ENCODE assay signal across 8 cellular contexts in genomic region chr2:113080134-113080533, GRCh38. TPM values are rescaled to one million over a fixed set of nuclear protein-coding genes. Genes with fewer than 3 reads are reported as not detected.
DNase-seq lines count a peak whose midpoint lies in the region; ATAC-seq and TF ChIP-seq lines count a peak whose summit lies in the region.

No MANE protein-coding gene starts in this region.

- CTCF ChIA-PET in activated B cell treated with CpG ODN at 0.5 μM for 24 hours (lab: Charles Lee) = interaction anchor here (0.6 to 6.5 kb wide), 17 partner anchors 8 to 310 kb away, joined by 3 to 71 read pairs (median 4); no protein-coding TSS in a partner anchor

- H3K4me3 Mint-ChIP-seq in activated B cell treated with CpG ODN at 0.5 μM for 24 hours (no peak overlapping the region), mesothelial cell of epicardium (no peak overlapping the region)

- H3K9me3 ChIP-seq in vagina = no peaks in the 10 kb centered on the region

- intact Hi-C loops in activated B cell treated with CpG ODN at 0.5 μM for 24 hours (cut with micrococcal nuclease) = loop anchor here (1.0 to 5.0 kb wide), 4 partner anchors 42 to 290 kb away; no protein-coding TSS in a partner anchor
- intact Hi-C loops in vagina (cut with DNase I) = no loop called here

- no peak overlapping the region for H3K27ac ChIP-seq in vagina

- H3K27me3 ChIP-seq in vagina = no peaks in the 10 kb centered on the region

- POLR2A ChIA-PET in activated B cell treated with CpG ODN at 0.5 μM for 24 hours (lab: Charles Lee) = no interaction called here

- H3K4me1 Mint-ChIP-seq in activated B cell treated with CpG ODN at 0.5 μM for 24 hours = no peaks in the 10 kb centered on the region
- no peaks in the 10 kb centered on the region for H3K4me1 Mint-ChIP-seq in mesothelial cell of epicardium

- H3K4me1 ChIP-seq in vagina = no peaks in the 10 kb centered on the region

- TF ChIP-seq CTCF in GM12873 (IDR thresholded peaks at IDR 0.05; ENCODE audit: insufficient read depth, low read depth, low read length, missing control alignments) (peak; percentile 96), activated B cell treated with CpG ODN at 0.5 μM for 24 hours (IDR thresholded peaks at IDR 0.05) (peak; percentile 23), mesothelial cell of epicardium (IDR thresholded peaks at IDR 0.05; ENCODE audit: unreplicated experiment) (peak; percentile 32), vagina (IDR thresholded peaks at IDR 0.05) (peak in 2 of 3 experiments; percentile 23 to 38)

- peak; percentile 51 to 65 for DNase-seq in Kasumi-1 (lab: John Stamatoyannopoulos, UW)
- DNase-seq in activated B cell treated with CpG ODN at 0.5 μM for 24 hours = peak; percentile 31
- peak; percentile 39 for DNase-seq in dermis blood vessel endothelial cell
- peak in 1 of 2 experiments; percentile 65 for DNase-seq in mesothelial cell of epicardium (ENCODE audit: low spot score in 2 of 2, unreplicated experiment in 2 of 2)
- DNase-seq in vagina (ENCODE audit: extremely low spot score in 2 of 2) = no peak

- H3K36me3 Mint-ChIP-seq in activated B cell treated with CpG ODN at 0.5 μM for 24 hours (ENCODE audit: low read depth) (no peaks in the 10 kb centered on the region), mesothelial cell of epicardium (no peaks in the 10 kb centered on the region)

- no peak overlapping the region for H3K4me3 ChIP-seq in vagina

- no peak for TF ChIP-seq POLR2A in vagina (IDR thresholded peaks at IDR 0.05)

- no peak overlapping the region for H3K27ac Mint-ChIP-seq in activated B cell treated with CpG ODN at 0.5 μM for 24 hours
- H3K27ac Mint-ChIP-seq in mesothelial cell of epicardium = no peak overlapping the region

- H3K9me3 Mint-ChIP-seq in activated B cell treated with CpG ODN at 0.5 μM for 24 hours (no peaks in the 10 kb centered on the region), mesothelial cell of epicardium (no peaks in the 10 kb centered on the region)

- no peaks in the 10 kb centered on the region for H3K36me3 ChIP-seq in vagina

- ATAC-seq in activated B cell treated with CpG ODN at 0.5 μM for 24 hours (ENCODE audit: low read depth) = peak; percentile 82
- no peak for ATAC-seq in HG03469 (IDR thresholded peaks at IDR 0.05; ENCODE audit: unreplicated experiment)
- no peak for ATAC-seq in HG03378 (IDR thresholded peaks at IDR 0.05; ENCODE audit: unreplicated experiment)

- H3K27me3 Mint-ChIP-seq in activated B cell treated with CpG ODN at 0.5 μM for 24 hours (peaks cover 24% of the 10 kb centered on the region), mesothelial cell of epicardium (ENCODE audit: low read depth) (peaks cover 80% of the 10 kb centered on the region)

RNA-seq across cellular contexts. Expression of gene IL1F10, which starts 12.4 kb away (rescaled TPM):
- total RNA-seq in activated B cell treated with CpG ODN at 0.5 μM for 24 hours (not detected in 2 replicates), dermis blood vessel endothelial cell (not detected in 2 replicates), mesothelial cell of epicardium (not detected in 3 replicates), vagina (not detected)

RNA-seq across cellular contexts. Expression of gene IL36RN, which starts 21.1 kb away (rescaled TPM):
- total RNA-seq in activated B cell treated with CpG ODN at 0.5 μM for 24 hours (not detected in 2 replicates), dermis blood vessel endothelial cell (not detected in 2 replicates), mesothelial cell of epicardium (0.84 to 1.1 TPM (median 0.85 TPM) in 3 replicates), vagina (0.25 TPM)

RNA-seq across cellular contexts. Expression of gene IL36B, which starts 27.5 kb away (rescaled TPM):
- total RNA-seq in activated B cell treated with CpG ODN at 0.5 μM for 24 hours (not detected in 2 replicates), dermis blood vessel endothelial cell (not detected in 2 replicates), mesothelial cell of epicardium (not detected in 3 replicates), vagina (not detected)

RNA-seq across cellular contexts. Expression of gene IL1RN, which starts 47.3 kb away (rescaled TPM):
- total RNA-seq in activated B cell treated with CpG ODN at 0.5 μM for 24 hours = 0.32 TPM in 1 of 2 replicates, not detected in the other
- total RNA-seq in dermis blood vessel endothelial cell = under 0.01 TPM in 1 of 2 replicates, not detected in the other
- total RNA-seq in mesothelial cell of epicardium = not detected in 3 replicates
- 253 TPM for total RNA-seq in vagina

Comparison
In these comparisons a context has a peak if more than half of its experiments do, and no peak if none do; other contexts are left out.
1. CTCF ChIP-seq: peak in every context shown above with its lines; median percentile 96 in GM12873; 32 in mesothelial cell of epicardium; 30 in vagina; 23 in activated B cell treated with CpG ODN at 0.5 μM for 24 hours.
2. DNase-seq: peak in Kasumi-1 (2 of 2), activated B cell treated with CpG ODN at 0.5 μM for 24 hours (single experiment) and dermis blood vessel endothelial cell (single experiment); none in vagina (0 of 2).